In the genomic region with DNA sequence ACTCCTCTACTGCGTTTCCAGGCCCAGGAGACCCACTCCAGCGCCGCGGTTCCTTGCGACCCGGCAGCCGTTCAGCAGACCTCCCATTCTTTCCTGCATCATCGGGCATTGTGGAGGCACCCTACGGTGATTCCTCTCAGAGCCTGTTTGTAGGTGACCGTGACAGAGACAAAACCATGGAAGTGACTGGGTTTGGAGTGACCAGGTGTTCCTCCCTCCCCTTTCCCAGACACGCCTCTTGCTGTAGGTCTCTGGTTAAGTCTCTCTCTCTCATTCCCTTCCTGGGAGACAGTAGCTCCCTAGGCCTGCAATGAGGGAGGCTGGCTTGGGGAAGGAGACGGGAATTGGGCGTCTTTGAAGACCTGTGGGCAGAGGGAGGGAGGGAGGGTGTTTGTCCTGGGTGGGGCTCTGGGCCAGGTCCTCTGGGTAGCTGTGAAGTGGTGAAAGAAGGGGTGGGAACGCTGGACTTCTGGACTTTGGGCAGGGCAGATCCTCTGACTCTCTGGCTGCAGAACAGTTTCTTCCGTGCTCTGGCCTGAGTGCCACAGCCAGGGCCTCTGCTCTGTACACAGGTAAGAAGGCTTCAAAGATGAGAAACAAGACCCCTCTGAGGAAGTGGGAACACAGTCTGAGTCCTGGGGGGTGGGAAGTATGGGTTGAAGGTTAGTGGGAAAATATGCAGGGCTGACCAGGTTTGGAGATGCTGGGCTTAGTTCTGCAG, we compare ENCODE assay signal across 1 cellular context.
TF ChIP-seq lines count a peak whose summit lies in the region.

No MANE protein-coding gene starts in this region.

TF ChIP-seq in HepG2, 621 proteins besides CTCF, POLR2A, EP300 and RAD21 (continued from another document and continues in another):
- TF ChIP-seq, protein P1, sequence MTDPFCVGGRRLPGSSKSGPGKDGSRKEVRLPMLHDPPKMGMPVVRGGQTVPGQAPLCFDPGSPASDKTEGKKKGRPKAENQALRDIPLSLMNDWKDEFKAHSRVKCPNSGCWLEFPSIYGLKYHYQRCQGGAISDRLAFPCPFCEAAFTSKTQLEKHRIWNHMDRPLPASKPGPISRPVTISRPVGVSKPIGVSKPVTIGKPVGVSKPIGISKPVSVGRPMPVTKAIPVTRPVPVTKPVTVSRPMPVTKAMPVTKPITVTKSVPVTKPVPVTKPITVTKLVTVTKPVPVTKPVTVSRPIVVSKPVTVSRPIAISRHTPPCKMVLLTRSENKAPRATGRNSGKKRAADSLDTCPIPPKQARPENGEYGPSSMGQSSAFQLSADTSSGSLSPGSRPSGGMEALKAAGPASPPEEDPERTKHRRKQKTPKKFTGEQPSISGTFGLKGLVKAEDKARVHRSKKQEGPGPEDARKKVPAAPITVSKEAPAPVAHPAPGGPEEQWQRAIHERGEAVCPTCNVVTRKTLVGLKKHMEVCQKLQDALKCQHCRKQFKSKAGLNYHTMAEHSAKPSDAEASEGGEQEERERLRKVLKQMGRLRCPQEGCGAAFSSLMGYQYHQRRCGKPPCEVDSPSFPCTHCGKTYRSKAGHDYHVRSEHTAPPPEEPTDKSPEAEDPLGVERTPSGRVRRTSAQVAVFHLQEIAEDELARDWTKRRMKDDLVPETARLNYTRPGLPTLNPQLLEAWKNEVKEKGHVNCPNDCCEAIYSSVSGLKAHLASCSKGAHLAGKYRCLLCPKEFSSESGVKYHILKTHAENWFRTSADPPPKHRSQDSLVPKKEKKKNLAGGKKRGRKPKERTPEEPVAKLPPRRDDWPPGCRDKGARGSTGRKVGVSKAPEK (CRISPR knock-in tag; IDR thresholded peaks at IDR 0.05; ENCODE audit: borderline replicate concordance) = peak; percentile 85
- TF ChIP-seq KLF12 (CRISPR knock-in tag; IDR thresholded peaks at IDR 0.05; ENCODE audit: borderline replicate concordance) = peak; percentile 82
- TF ChIP-seq, protein P2, sequence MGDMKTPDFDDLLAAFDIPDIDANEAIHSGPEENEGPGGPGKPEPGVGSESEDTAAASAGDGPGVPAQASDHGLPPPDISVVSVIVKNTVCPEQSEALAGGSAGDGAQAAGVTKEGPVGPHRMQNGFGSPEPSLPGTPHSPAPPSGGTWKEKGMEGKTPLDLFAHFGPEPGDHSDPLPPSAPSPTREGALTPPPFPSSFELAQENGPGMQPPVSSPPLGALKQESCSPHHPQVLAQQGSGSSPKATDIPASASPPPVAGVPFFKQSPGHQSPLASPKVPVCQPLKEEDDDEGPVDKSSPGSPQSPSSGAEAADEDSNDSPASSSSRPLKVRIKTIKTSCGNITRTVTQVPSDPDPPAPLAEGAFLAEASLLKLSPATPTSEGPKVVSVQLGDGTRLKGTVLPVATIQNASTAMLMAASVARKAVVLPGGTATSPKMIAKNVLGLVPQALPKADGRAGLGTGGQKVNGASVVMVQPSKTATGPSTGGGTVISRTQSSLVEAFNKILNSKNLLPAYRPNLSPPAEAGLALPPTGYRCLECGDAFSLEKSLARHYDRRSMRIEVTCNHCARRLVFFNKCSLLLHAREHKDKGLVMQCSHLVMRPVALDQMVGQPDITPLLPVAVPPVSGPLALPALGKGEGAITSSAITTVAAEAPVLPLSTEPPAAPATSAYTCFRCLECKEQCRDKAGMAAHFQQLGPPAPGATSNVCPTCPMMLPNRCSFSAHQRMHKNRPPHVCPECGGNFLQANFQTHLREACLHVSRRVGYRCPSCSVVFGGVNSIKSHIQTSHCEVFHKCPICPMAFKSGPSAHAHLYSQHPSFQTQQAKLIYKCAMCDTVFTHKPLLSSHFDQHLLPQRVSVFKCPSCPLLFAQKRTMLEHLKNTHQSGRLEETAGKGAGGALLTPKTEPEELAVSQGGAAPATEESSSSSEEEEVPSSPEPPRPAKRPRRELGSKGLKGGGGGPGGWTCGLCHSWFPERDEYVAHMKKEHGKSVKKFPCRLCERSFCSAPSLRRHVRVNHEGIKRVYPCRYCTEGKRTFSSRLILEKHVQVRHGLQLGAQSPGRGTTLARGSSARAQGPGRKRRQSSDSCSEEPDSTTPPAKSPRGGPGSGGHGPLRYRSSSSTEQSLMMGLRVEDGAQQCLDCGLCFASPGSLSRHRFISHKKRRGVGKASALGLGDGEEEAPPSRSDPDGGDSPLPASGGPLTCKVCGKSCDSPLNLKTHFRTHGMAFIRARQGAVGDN (CRISPR knock-in tag; IDR thresholded peaks at IDR 0.05) = peak; percentile 59
- TF ChIP-seq ZNF788 (CRISPR knock-in tag; IDR thresholded peaks at IDR 0.05; ENCODE audit: borderline replicate concordance) = peak; percentile 91; the same call in 1 of the 2 replicates
- 0 out of 2 replicates have a peak, but pooled peaks have one; percentile 53 for TF ChIP-seq ZNF235 (CRISPR knock-in tag; IDR thresholded peaks at IDR 0.05; ENCODE audit: borderline replicate concordance)
- TF ChIP-seq ZNF564 (CRISPR knock-in tag; IDR thresholded peaks at IDR 0.05) = peak; percentile 35; the same call in 1 of the 2 replicates
- 0 out of 2 replicates have a peak, but pooled peaks have one; percentile 31 for TF ChIP-seq YEATS2 (CRISPR knock-in tag; IDR thresholded peaks at IDR 0.05; ENCODE audit: borderline replicate concordance)
- TF ChIP-seq, protein P3, sequence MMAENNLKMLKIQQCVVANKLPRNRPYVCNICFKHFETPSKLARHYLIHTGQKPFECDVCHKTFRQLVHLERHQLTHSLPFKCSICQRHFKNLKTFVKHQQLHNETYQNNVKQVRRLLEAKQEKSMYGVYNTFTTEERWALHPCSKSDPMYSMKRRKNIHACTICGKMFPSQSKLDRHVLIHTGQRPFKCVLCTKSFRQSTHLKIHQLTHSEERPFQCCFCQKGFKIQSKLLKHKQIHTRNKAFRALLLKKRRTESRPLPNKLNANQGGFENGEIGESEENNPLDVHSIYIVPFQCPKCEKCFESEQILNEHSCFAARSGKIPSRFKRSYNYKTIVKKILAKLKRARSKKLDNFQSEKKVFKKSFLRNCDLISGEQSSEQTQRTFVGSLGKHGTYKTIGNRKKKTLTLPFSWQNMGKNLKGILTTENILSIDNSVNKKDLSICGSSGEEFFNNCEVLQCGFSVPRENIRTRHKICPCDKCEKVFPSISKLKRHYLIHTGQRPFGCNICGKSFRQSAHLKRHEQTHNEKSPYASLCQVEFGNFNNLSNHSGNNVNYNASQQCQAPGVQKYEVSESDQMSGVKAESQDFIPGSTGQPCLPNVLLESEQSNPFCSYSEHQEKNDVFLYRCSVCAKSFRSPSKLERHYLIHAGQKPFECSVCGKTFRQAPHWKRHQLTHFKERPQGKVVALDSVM (CRISPR knock-in tag; IDR thresholded peaks at IDR 0.05) = peak; percentile 38; the same call in 1 of the 2 replicates
- peak; percentile 78 for TF ChIP-seq RARA (CRISPR knock-in tag; IDR thresholded peaks at IDR 0.05)
- TF ChIP-seq, protein P4, sequence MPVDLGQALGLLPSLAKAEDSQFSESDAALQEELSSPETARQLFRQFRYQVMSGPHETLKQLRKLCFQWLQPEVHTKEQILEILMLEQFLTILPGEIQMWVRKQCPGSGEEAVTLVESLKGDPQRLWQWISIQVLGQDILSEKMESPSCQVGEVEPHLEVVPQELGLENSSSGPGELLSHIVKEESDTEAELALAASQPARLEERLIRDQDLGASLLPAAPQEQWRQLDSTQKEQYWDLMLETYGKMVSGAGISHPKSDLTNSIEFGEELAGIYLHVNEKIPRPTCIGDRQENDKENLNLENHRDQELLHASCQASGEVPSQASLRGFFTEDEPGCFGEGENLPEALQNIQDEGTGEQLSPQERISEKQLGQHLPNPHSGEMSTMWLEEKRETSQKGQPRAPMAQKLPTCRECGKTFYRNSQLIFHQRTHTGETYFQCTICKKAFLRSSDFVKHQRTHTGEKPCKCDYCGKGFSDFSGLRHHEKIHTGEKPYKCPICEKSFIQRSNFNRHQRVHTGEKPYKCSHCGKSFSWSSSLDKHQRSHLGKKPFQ (CRISPR knock-in tag; IDR thresholded peaks at IDR 0.05; ENCODE audit: insufficient replicate concordance) = peak; percentile 65
- 0 out of 2 replicates have a peak, but pooled peaks have one; percentile 9 for TF ChIP-seq ZNF460 (CRISPR knock-in tag; IDR thresholded peaks at IDR 0.05; ENCODE audit: borderline replicate concordance)
- TF ChIP-seq TRIM24 (CRISPR knock-in tag; IDR thresholded peaks at IDR 0.05) = no peak
- TF ChIP-seq ZNF775 (CRISPR knock-in tag; IDR thresholded peaks at IDR 0.05; ENCODE audit: borderline replicate concordance) = no peak
- peak; percentile 90 for TF ChIP-seq TBX2 (CRISPR knock-in tag; IDR thresholded peaks at IDR 0.05; ENCODE audit: borderline replicate concordance)
- TF ChIP-seq, protein P5, sequence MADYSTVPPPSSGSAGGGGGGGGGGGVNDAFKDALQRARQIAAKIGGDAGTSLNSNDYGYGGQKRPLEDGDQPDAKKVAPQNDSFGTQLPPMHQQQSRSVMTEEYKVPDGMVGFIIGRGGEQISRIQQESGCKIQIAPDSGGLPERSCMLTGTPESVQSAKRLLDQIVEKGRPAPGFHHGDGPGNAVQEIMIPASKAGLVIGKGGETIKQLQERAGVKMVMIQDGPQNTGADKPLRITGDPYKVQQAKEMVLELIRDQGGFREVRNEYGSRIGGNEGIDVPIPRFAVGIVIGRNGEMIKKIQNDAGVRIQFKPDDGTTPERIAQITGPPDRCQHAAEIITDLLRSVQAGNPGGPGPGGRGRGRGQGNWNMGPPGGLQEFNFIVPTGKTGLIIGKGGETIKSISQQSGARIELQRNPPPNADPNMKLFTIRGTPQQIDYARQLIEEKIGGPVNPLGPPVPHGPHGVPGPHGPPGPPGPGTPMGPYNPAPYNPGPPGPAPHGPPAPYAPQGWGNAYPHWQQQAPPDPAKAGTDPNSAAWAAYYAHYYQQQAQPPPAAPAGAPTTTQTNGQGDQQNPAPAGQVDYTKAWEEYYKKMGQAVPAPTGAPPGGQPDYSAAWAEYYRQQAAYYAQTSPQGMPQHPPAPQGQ (CRISPR knock-in tag; IDR thresholded peaks at IDR 0.05; ENCODE audit: borderline replicate concordance) = no peak
- TF ChIP-seq, protein P6, sequence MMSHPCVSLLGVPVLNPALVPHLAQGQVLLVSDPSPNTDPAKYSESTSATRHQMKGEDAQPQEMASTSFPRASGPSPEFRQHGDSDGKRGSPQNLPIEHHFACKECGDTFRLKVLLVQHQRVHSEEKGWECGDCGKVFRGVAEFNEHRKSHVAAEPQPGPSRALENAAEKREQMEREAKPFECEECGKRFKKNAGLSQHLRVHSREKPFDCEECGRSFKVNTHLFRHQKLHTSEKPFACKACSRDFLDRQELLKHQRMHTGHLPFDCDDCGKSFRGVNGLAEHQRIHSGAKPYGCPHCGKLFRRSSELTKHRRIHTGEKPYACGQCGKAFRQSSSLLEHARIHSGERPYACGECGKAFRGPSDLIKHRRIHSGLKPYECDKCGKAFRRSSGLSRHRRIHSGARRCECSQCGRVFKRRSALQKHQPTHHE (CRISPR knock-in tag; IDR thresholded peaks at IDR 0.05; ENCODE audit: borderline replicate concordance) = peak; percentile 63; the same call in 1 of the 2 replicates
- no peak for TF ChIP-seq NFIB (CRISPR knock-in tag; IDR thresholded peaks at IDR 0.05; ENCODE audit: borderline replicate concordance)
- TF ChIP-seq, protein P7, sequence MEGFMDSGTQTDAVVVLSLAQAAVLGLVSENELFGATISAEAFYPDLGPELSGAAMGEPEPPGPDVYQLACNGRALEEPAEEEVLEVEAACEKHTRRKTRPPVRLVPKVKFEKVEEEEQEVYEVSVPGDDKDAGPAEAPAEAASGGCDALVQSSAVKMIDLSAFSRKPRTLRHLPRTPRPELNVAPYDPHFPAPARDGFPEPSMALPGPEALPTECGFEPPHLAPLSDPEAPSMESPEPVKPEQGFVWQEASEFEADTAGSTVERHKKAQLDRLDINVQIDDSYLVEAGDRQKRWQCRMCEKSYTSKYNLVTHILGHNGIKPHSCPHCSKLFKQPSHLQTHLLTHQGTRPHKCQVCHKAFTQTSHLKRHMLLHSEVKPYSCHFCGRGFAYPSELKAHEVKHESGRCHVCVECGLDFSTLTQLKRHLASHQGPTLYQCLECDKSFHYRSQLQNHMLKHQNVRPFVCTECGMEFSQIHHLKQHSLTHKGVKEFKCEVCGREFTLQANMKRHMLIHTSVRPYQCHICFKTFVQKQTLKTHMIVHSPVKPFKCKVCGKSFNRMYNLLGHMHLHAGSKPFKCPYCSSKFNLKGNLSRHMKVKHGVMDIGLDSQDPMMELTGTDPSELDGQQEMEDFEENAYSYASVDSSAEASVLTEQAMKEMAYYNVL (CRISPR knock-in tag; IDR thresholded peaks at IDR 0.05; ENCODE audit: borderline replicate concordance) = 0 out of 2 replicates have a peak, but pooled peaks have one; percentile 53
- peak; percentile 26; the same call in 1 of the 2 replicates for TF ChIP-seq KDM5B (CRISPR knock-in tag; IDR thresholded peaks at IDR 0.05; ENCODE audit: borderline replicate concordance)
- TF ChIP-seq ZKSCAN5 (CRISPR knock-in tag; IDR thresholded peaks at IDR 0.05) = 0 out of 2 replicates have a peak, but pooled peaks have one; percentile 35
- peak; percentile 93; the same call in 1 of the 2 replicates for TF ChIP-seq SMAD1 (CRISPR knock-in tag; IDR thresholded peaks at IDR 0.05; ENCODE audit: borderline replicate concordance, low read depth)
- TF ChIP-seq, protein P8, sequence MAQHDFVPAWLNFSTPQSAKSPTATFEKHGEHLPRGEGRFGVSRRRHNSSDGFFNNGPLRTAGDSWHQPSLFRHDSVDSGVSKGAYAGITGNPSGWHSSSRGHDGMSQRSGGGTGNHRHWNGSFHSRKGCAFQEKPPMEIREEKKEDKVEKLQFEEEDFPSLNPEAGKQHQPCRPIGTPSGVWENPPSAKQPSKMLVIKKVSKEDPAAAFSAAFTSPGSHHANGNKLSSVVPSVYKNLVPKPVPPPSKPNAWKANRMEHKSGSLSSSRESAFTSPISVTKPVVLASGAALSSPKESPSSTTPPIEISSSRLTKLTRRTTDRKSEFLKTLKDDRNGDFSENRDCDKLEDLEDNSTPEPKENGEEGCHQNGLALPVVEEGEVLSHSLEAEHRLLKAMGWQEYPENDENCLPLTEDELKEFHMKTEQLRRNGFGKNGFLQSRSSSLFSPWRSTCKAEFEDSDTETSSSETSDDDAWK (CRISPR knock-in tag; IDR thresholded peaks at IDR 0.05) = no peak
- TF ChIP-seq, protein P9, sequence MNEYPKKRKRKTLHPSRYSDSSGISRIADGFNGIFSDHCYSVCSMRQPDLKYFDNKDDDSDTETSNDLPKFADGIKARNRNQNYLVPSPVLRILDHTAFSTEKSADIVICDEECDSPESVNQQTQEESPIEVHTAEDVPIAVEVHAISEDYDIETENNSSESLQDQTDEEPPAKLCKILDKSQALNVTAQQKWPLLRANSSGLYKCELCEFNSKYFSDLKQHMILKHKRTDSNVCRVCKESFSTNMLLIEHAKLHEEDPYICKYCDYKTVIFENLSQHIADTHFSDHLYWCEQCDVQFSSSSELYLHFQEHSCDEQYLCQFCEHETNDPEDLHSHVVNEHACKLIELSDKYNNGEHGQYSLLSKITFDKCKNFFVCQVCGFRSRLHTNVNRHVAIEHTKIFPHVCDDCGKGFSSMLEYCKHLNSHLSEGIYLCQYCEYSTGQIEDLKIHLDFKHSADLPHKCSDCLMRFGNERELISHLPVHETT (CRISPR knock-in tag; conservative IDR thresholded peaks at IDR 0.05) = no peak
- TF ChIP-seq, protein P10, sequence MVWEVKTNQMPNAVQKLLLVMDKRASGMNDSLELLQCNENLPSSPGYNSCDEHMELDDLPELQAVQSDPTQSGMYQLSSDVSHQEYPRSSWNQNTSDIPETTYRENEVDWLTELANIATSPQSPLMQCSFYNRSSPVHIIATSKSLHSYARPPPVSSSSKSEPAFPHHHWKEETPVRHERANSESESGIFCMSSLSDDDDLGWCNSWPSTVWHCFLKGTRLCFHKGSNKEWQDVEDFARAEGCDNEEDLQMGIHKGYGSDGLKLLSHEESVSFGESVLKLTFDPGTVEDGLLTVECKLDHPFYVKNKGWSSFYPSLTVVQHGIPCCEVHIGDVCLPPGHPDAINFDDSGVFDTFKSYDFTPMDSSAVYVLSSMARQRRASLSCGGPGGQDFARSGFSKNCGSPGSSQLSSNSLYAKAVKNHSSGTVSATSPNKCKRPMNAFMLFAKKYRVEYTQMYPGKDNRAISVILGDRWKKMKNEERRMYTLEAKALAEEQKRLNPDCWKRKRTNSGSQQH (CRISPR knock-in tag; IDR thresholded peaks at IDR 0.05; ENCODE audit: low read depth) = no peak; the same call in 1 of the 2 replicates
- TF ChIP-seq ZNF841 (CRISPR knock-in tag; IDR thresholded peaks at IDR 0.05; ENCODE audit: borderline replicate concordance) = no peak
- TF ChIP-seq HDAC2 (CRISPR knock-in tag; IDR thresholded peaks at IDR 0.05) = peak; percentile 84
